8 cellular contexts compared by ENCODE assay signal in the genomic region with DNA sequence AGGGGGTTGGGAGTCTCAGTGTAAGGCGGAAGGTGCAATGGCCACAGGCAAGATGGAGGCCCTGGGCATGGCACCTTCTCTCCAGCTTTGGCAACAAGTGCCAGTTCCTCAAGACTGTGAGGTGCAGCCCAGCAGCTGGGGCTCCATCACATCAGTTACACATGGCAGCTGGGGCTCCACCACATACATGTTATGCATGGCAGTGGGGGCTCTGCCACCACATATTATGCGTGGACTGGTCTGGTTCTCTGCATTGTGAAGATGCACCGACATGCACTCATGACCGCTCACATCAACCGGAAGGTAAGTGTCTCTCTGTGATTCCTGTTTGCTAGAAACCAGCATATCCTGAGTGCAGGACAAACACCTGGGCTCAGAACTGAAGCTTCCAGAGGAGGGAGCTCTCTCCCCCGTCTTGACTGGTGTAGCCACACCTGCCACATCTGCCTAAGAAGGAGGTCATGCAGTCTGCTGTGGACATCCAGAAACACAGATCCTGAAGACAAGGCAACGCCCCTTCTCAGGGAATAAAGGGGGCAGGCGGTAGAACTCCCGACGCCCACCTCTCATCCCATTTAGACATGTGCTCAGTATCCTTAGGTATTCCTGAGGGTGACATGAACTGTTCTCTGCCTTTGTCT.
A peak's percentile ranks its signal among the peaks of the same experiment; 100 is the strongest.
DNase-seq lines count a peak whose midpoint lies in the region; ATAC-seq, FAIRE-seq and TF ChIP-seq lines count a peak whose summit lies in the region.

No MANE protein-coding gene starts in this region.

- no peak for TF ChIP-seq EP300 in Ishikawa (IDR thresholded peaks at IDR 0.05; ENCODE audit: borderline replicate concordance)
- no peak for TF ChIP-seq EP300 in HepG2 (IDR thresholded peaks at IDR 0.05; ENCODE audit: low read depth in 2 of 2, low read length in 2 of 2)
- TF ChIP-seq EP300 in HepG2 (CRISPR knock-in tag; IDR thresholded peaks at IDR 0.05; ENCODE audit: borderline replicate concordance): no peak

- POLR2A ChIA-PET in HepG2 (lab: Yijun Ruan, JAX): interaction anchor here (0.9 to 1.3 kb wide), 2 partner anchors 11 to 103 kb away, joined by 3 to 4 read pairs; no protein-coding TSS in a partner anchor

- peak; percentile 85 for ATAC-seq in HepG2
- ATAC-seq in GM19328 (IDR thresholded peaks at IDR 0.05; ENCODE audit: unreplicated experiment): no peak
- no peak for ATAC-seq in GM21367 (IDR thresholded peaks at IDR 0.05; ENCODE audit: unreplicated experiment)

- no peak for TF ChIP-seq CTCF in C4-2B (conservative IDR thresholded peaks at IDR 0.05)
- peak; percentile 51 for TF ChIP-seq CTCF in HepG2 (CRISPR knock-in tag; IDR thresholded peaks at IDR 0.05)

- peaks cover 4 to 31% of the 10 kb centered on the region in 2 experiments; a peak in 4 of 5 replicates for H3K27me3 ChIP-seq in HepG2 (ENCODE audit: control insufficient read depth in 1 of 2, insufficient read depth in 2 of 2, low read length in 2 of 2)

- no peaks in the 10 kb centered on the region for H3K36me3 ChIP-seq in HepG2 (replicated peaks in 1 of 2; ENCODE audit: control insufficient read depth in 1 of 2, insufficient read depth in 2 of 2, low read length in 2 of 2)

- 50% methylated on average over 2 of the region's 10 CpGs for WGBS in HepG2 (ENCODE audit: low lambda C conversion rate)

- DNase-seq in amniotic epithelial cell (ENCODE audit: low read depth): peak; percentile 14
- DNase-seq in HepG2 (ENCODE audit: low spot score): peak; percentile 28
- DNase-seq in head of caudate nucleus: no peak
- no peak for DNase-seq in NCI-H1694 (lab: John Stamatoyannopoulos, UW)

- intact Hi-C loops in HepG2 (cut with micrococcal nuclease; ENCODE audit: unreplicated experiment) (loop anchor here (1.0 to 10.0 kb wide), 2 partner anchors 205 to 503 kb away; no protein-coding TSS in a partner anchor), head of caudate nucleus (cut with DNase I) (loop anchor here (5.0 to 10.0 kb wide), 3 partner anchors 160 to 503 kb away; no protein-coding TSS in a partner anchor)

- H3K27ac ChIP-seq in C4-2B: peak overlapping the region; percentile 34; the same call in 1 of the 2 replicates
- no peak overlapping the region for H3K27ac ChIP-seq in HepG2 (ENCODE audit: extremely low read length, insufficient read depth, low read length)

- TF ChIP-seq RAD21 in Ishikawa (IDR thresholded peaks at IDR 0.05; ENCODE audit: low read depth) (peak; percentile 79), HepG2 (CRISPR knock-in tag; IDR thresholded peaks at IDR 0.05) (0 out of 2 replicates have a peak, but pooled peaks have one; percentile 6)

- TF ChIP-seq POLR2A in HepG2 (IDR thresholded peaks at IDR 0.05; ENCODE audit: insufficient read depth in 1 of 2, low read depth in 2 of 2, low read length in 2 of 2): no peak

- BruUV-seq in HepG2 (replicated peaks; lab: Mats Ljungman, UMichigan): no TSS peak

- H3K4me3 ChIP-seq in HepG2 (replicated peaks in 1 of 3; ENCODE audit: insufficient read depth in 1 of 3, low read depth in 2 of 3, low read length in 3 of 3): no peak overlapping the region

- peak; percentile 49 for FAIRE-seq in HepG2 (lab: Jason Lieb, UNC)

- in situ Hi-C loops in HepG2 (cut with HindIII; ENCODE audit: extremely low pct_ligation_motif_present, low pct_unique_long_range_greater_than_20kb): loop anchor here (5.0 to 25.0 kb wide), 2 partner anchors 165 to 500 kb away; no protein-coding TSS in a partner anchor

- H3K4me1 ChIP-seq in HepG2 (ENCODE audit: insufficient read depth, low read length): peaks cover 11% of the 10 kb centered on the region

- H3K9ac ChIP-seq in HepG2 (ENCODE audit: insufficient read depth, low read depth, low read length): no peak overlapping the region

- no peaks in the 10 kb centered on the region for H4K20me1 ChIP-seq in HepG2 (ENCODE audit: insufficient read depth, low read length)

- CTCF ChIA-PET in HepG2 (lab: Yijun Ruan, JAX; ENCODE audit: low intra/inter-chr PET ratio, low total read pairs): interaction anchor here (1.1 to 4.4 kb wide), 4 partner anchors 156 to 205 kb away, joined by 3 to 78 read pairs (median 28); no protein-coding TSS in a partner anchor

- no peaks in the 10 kb centered on the region for H3K9me3 ChIP-seq in HepG2 (ENCODE audit: low read length)

- H3K4me2 ChIP-seq in HepG2 (ENCODE audit: low read depth, low read length): 0 out of 2 replicates have a peak overlapping the region, but pooled peaks have one; percentile 48

- H3K79me2 ChIP-seq in HepG2 (ENCODE audit: insufficient read depth, low read length): no peaks in the 10 kb centered on the region

- no peak overlapping the region for H2AFZ ChIP-seq in HepG2 (ENCODE audit: low read length)

TF ChIP-seq in Ishikawa, 13 proteins besides CTCF, POLR2A, EP300 and RAD21 (continues in another document):
- TF ChIP-seq NFIC (IDR thresholded peaks at IDR 0.05) (no peak), YY1 (IDR thresholded peaks at IDR 0.05; ENCODE audit: low read depth) (no peak), TEAD4 (IDR thresholded peaks at IDR 0.05) (no peak), EGR1 (IDR thresholded peaks at IDR 0.05) (no peak), TCF12 (IDR thresholded peaks at IDR 0.05; ENCODE audit: low read depth) (no peak), CEBPB (IDR thresholded peaks at IDR 0.05) (no peak), ZBTB7A (IDR thresholded peaks at IDR 0.05; ENCODE audit: low read depth) (no peak), TAF1 (IDR thresholded peaks at IDR 0.05; ENCODE audit: low read depth) (no peak)
- TF ChIP-seq, protein P1, sequence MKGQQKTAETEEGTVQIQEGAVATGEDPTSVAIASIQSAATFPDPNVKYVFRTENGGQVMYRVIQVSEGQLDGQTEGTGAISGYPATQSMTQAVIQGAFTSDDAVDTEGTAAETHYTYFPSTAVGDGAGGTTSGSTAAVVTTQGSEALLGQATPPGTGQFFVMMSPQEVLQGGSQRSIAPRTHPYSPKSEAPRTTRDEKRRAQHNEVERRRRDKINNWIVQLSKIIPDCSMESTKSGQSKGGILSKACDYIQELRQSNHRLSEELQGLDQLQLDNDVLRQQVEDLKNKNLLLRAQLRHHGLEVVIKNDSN (IDR thresholded peaks at IDR 0.05): no peak

TF ChIP-seq in HepG2, 621 proteins besides CTCF, POLR2A, EP300 and RAD21:
- TF ChIP-seq, protein P2, sequence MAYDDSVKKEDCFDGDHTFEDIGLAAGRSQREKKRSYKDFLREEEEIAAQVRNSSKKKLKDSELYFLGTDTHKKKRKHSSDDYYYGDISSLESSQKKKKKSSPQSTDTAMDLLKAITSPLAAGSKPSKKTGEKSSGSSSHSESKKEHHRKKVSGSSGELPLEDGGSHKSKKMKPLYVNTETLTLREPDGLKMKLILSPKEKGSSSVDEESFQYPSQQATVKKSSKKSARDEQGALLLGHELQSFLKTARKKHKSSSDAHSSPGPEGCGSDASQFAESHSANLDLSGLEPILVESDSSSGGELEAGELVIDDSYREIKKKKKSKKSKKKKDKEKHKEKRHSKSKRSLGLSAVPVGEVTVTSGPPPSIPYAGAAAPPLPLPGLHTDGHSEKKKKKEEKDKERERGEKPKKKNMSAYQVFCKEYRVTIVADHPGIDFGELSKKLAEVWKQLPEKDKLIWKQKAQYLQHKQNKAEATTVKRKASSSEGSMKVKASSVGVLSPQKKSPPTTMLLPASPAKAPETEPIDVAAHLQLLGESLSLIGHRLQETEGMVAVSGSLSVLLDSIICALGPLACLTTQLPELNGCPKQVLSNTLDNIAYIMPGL (CRISPR knock-in tag; IDR thresholded peaks at IDR 0.05; ENCODE audit: borderline replicate concordance in 1 of 2, low read depth in 1 of 2): 0 out of 4 replicates have a peak, but pooled peaks of 1 of the 2 experiments have one; percentile 17
- 0 out of 2 replicates have a peak, but pooled peaks have one; percentile 37 for TF ChIP-seq ZNF772 (CRISPR knock-in tag; IDR thresholded peaks at IDR 0.05)
- peak; percentile 63 for TF ChIP-seq SMC3 (IDR thresholded peaks at IDR 0.05; ENCODE audit: low read length)
- TF ChIP-seq STAG1 (CRISPR knock-in tag; IDR thresholded peaks at IDR 0.05): peak; percentile 74
- TF ChIP-seq ERF (CRISPR knock-in tag; IDR thresholded peaks at IDR 0.05): 0 out of 2 replicates have a peak, but pooled peaks have one; percentile 11
- TF ChIP-seq ZMAT3 (CRISPR knock-in tag; conservative IDR thresholded peaks at IDR 0.05): peak; percentile 46; the same call in 1 of the 2 replicates
- no peak for TF ChIP-seq REPIN1 (CRISPR knock-in tag; IDR thresholded peaks at IDR 0.05; ENCODE audit: borderline replicate concordance, low read depth)
- 0 out of 2 replicates have a peak, but pooled peaks have one; percentile 6 for TF ChIP-seq ZNF331 (CRISPR knock-in tag; IDR thresholded peaks at IDR 0.05)
- TF ChIP-seq ZNF136 (CRISPR knock-in tag; IDR thresholded peaks at IDR 0.05; ENCODE audit: low read depth): no peak
- TF ChIP-seq, protein P3, sequence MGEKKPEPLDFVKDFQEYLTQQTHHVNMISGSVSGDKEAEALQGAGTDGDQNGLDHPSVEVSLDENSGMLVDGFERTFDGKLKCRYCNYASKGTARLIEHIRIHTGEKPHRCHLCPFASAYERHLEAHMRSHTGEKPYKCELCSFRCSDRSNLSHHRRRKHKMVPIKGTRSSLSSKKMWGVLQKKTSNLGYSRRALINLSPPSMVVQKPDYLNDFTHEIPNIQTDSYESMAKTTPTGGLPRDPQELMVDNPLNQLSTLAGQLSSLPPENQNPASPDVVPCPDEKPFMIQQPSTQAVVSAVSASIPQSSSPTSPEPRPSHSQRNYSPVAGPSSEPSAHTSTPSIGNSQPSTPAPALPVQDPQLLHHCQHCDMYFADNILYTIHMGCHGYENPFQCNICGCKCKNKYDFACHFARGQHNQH (CRISPR knock-in tag; IDR thresholded peaks at IDR 0.05): 0 out of 2 replicates have a peak, but pooled peaks have one; percentile 13
- no peak for TF ChIP-seq ZNF703 (CRISPR knock-in tag; IDR thresholded peaks at IDR 0.05; ENCODE audit: borderline replicate concordance)
- TF ChIP-seq CHCHD3 (CRISPR knock-in tag; IDR thresholded peaks at IDR 0.05): no peak
- 0 out of 2 replicates have a peak, but pooled peaks have one; percentile 29 for TF ChIP-seq KDM2A (CRISPR knock-in tag; IDR thresholded peaks at IDR 0.05; ENCODE audit: borderline replicate concordance, low read depth)
- TF ChIP-seq SATB2 (CRISPR knock-in tag; IDR thresholded peaks at IDR 0.05): no peak

Comparison
In these comparisons a context has a peak if more than half of its experiments do, and no peak if none do; other contexts are left out.
1. DNase-seq: peak in amniotic epithelial cell (single experiment) and HepG2 (single experiment); none in head of caudate nucleus (0 of 42) and NCI-H1694 (single experiment).